ENCODE assay signal across 2 cellular contexts in the genomic region with DNA sequence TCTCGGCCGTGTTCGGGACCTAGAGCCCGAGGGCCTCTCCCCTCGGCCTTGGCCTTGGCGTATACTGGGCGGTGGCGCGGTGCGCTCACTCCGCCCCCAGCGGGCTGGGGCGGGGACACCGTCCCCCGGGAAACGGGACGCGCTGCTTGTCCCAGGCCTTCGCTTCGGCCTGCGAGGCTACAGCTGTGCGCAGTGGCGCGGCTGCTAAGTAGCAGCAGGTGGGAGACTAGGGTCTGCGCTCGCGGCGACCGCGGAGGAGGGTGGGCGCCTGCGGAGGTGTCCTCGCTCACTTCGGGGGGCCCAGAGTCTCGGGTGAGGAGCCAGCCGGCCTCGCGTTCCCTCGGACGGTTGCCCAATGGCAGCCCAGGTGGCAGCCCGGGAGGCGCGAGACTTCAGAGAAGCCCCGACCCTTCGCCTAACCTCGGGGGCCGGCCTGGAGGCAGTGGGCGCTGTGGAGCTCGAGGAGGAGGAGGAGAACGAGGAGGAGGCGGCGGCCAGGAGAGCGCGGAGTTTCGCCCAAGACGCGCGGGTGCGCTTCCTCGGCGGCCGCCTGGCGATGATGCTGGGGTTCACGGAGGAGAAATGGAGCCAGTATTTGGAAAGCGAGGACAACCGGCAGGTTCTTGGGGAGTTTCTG.
TF ChIP-seq lines count a peak whose summit lies in the region.

A gene with protein sequence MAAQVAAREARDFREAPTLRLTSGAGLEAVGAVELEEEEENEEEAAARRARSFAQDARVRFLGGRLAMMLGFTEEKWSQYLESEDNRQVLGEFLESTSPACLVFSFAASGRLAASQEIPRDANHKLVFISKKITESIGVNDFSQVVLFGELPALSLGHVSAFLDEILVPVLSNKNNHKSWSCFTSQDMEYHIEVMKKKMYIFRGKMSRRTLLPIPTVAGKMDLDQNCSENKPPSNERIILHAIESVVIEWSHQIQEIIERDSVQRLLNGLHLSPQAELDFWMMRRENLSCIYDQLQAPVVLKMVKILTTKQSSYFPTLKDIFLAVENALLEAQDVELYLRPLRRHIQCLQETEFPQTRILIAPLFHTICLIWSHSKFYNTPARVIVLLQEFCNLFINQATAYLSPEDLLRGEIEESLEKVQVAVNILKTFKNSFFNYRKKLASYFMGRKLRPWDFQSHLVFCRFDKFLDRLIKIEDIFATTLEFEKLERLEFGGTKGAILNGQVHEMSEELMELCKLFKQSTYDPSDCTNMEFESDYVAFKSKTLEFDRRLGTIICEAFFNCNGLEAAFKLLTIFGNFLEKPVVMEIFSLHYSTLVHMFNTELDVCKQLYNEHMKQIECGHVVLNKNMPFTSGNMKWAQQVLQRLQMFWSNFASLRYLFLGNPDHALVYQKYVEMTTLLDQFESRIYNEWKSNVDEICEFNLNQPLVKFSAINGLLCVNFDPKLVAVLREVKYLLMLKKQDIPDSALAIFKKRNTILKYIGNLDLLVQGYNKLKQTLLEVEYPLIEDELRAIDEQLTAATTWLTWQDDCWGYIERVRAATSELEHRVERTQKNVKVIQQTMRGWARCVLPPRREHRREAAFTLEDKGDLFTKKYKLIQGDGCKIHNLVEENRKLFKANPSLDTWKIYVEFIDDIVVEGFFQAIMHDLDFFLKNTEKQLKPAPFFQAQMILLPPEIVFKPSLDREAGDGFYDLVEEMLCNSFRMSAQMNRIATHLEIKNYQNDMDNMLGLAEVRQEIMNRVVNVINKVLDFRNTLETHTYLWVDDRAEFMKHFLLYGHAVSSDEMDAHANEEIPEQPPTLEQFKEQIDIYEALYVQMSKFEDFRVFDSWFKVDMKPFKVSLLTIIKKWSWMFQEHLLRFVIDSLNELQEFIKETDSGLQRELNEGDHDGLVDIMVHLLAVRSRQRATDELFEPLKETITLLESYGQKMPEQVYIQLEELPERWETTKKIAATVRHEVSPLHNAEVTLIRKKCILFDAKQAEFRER (N-terminal part only) (plus strand): TSS at position 149 of the 637 bp plus-strand sequence. CDS start 207 bp downstream, at position 356.

TF ChIP-seq in A549, 52 proteins besides CTCF, POLR2A, EP300 and RAD21:
- TF ChIP-seq, protein P1, sequence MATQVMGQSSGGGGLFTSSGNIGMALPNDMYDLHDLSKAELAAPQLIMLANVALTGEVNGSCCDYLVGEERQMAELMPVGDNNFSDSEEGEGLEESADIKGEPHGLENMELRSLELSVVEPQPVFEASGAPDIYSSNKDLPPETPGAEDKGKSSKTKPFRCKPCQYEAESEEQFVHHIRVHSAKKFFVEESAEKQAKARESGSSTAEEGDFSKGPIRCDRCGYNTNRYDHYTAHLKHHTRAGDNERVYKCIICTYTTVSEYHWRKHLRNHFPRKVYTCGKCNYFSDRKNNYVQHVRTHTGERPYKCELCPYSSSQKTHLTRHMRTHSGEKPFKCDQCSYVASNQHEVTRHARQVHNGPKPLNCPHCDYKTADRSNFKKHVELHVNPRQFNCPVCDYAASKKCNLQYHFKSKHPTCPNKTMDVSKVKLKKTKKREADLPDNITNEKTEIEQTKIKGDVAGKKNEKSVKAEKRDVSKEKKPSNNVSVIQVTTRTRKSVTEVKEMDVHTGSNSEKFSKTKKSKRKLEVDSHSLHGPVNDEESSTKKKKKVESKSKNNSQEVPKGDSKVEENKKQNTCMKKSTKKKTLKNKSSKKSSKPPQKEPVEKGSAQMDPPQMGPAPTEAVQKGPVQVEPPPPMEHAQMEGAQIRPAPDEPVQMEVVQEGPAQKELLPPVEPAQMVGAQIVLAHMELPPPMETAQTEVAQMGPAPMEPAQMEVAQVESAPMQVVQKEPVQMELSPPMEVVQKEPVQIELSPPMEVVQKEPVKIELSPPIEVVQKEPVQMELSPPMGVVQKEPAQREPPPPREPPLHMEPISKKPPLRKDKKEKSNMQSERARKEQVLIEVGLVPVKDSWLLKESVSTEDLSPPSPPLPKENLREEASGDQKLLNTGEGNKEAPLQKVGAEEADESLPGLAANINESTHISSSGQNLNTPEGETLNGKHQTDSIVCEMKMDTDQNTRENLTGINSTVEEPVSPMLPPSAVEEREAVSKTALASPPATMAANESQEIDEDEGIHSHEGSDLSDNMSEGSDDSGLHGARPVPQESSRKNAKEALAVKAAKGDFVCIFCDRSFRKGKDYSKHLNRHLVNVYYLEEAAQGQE (IDR thresholded peaks at IDR 0.05): no peak
- TF ChIP-seq SMC3 (IDR thresholded peaks at IDR 0.05): no peak; the same call in 2 of the 3 replicates
- TF ChIP-seq, protein P2, sequence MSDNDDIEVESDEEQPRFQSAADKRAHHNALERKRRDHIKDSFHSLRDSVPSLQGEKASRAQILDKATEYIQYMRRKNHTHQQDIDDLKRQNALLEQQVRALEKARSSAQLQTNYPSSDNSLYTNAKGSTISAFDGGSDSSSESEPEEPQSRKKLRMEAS (IDR thresholded peaks at IDR 0.05): 0 out of 2 replicates have a peak, but pooled peaks have one; percentile 8

TF ChIP-seq in Ishikawa, 13 proteins besides CTCF, POLR2A, EP300 and RAD21 (continued from another document):
- TF ChIP-seq, protein P1 (IDR thresholded peaks at IDR 0.05; ENCODE audit: low read depth): no peak
- TF ChIP-seq CREB1 (IDR thresholded peaks at IDR 0.05; ENCODE audit: low read depth): no peak
- no peak for TF ChIP-seq YY1 (IDR thresholded peaks at IDR 0.05; ENCODE audit: low read depth)
- no peak for TF ChIP-seq EGR1 (IDR thresholded peaks at IDR 0.05)
